In genomic region chr2:128671981-128672757, GRCh38 we compare ENCODE assay signal across 5 cellular contexts.
DNase-seq lines count a peak whose midpoint lies in the region; ATAC-seq and TF ChIP-seq lines count a peak whose summit lies in the region.
"Not testable (repeated sequence)": the region's sequence is repeated elsewhere in the genome, so short reads cannot be mapped to it uniquely, and the experiment has no call there.

No MANE protein-coding gene starts in this region.

- H3K4me3 ChIP-seq in lung, result not testable (repeated sequence)

- not testable (repeated sequence) for H3K4me1 ChIP-seq in lung (ENCODE audit: control insufficient read depth in 2 of 2, insufficient read depth in 2 of 2, low read length in 2 of 2)

- not testable (repeated sequence) for H3K27ac ChIP-seq in lung (ENCODE audit: low read depth in 1 of 2, low read length in 1 of 2)

- intact Hi-C loops in cardiac septum (cut with DNase I); sciatic nerve (cut with DNase I): not testable (repeated sequence)

- ATAC-seq in left lobe of liver; lung (ENCODE audit: insufficient read depth, low FRiP score); sciatic nerve: not testable (repeated sequence)

- not testable (repeated sequence) for H3K36me3 ChIP-seq in lung (ENCODE audit: control insufficient read depth in 2 of 2, insufficient read depth in 2 of 2, low read length in 2 of 2)

- DNase-seq in cardiac septum (ENCODE audit: low spot score) (peak; percentile 22), left lobe of liver (ENCODE audit: low spot score) (peak; percentile 22), lung (ENCODE audit: low spot score) (peak; percentile 24), mucosa of gallbladder (ENCODE audit: low spot score) (peak; percentile 8), sciatic nerve (ENCODE audit: low spot score) (peak; percentile 40)

- TF ChIP-seq CTCF in lung (IDR thresholded peaks at IDR 0.05; ENCODE audit: control extremely low read depth, extremely low read depth), result not testable (repeated sequence)

- not testable (repeated sequence) for H3K9me3 ChIP-seq in lung (ENCODE audit: control insufficient read depth in 2 of 2, insufficient read depth in 1 of 2, low read length in 1 of 2)

- WGBS in lung, 2 donors, result 90 to 97% methylated on average over 34 to 36 of the region's 36 CpGs

- H3K27me3 ChIP-seq in lung (ENCODE audit: control insufficient read depth, insufficient read depth), result not testable (repeated sequence)
